22 cellular contexts compared by ENCODE assay signal in the genomic region with DNA sequence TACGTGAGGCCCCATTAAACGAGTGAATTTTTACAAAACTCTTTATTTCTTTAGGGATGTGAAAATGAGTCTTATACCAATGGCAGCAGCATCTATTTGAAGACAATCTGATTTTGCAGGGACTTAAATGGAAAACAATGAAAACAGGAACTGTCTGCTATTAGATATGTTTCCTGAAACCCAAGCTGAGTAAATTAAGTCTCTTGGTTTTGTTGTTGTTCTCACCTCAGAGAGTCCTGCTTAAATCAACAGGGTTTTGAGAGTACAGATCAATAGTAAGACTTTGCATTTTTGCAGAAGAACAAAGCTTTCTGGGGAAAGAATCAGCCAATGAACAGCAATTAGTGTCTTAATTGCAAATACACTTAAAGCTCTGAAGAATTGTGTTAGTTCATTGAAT. TPM values are rescaled to one million over a fixed set of nuclear protein-coding genes. Genes with fewer than 3 reads are reported as not detected.
"Had no signal": no experiment of that assay in that cellular context is flagged by ENCODE, and none has a peak within 500 bp of the region (broad histone marks: within the 10 kb centered on the region; RNA-seq: fewer than 3 reads in every experiment).

No MANE protein-coding gene starts in this region.

- H3K9me3 ChIP-seq: body of pancreas, thoracic aorta, upper lobe of left lung had no signal

- H3K79me2 ChIP-seq: parathyroid adenoma had no signal

- ATAC-seq: activated CD8-positive, alpha-beta memory T cell treated with anti-CD3 and anti-CD28 coated beads, Interleukin-2, amount 10 ng/mL, durations not matched to agents 7 days and 5 days; body of pancreas; left lobe of liver; natural killer cell treated with Interleukin-12 subunit alpha and Interleukin-12 subunit beta and Interleukin-15 and Interleukin-18, amount 100 ng/mL, for 72 hours; sciatic nerve; stimulated activated effector memory CD8-positive, alpha-beta T cell treated with anti-CD3 and anti-CD28 coated beads, Interleukin-12 subunit alpha, Interleukin-12 subunit beta, amount 100 ng/mL, for 72 hours had no signal

- DNase-seq: activated CD4-positive, alpha-beta memory T cell treated with anti-CD3 and anti-CD28 coated beads, Interleukin-2, amount 10 ng/mL, durations not matched to agents 7 days and 5 days; activated CD8-positive, alpha-beta memory T cell treated with anti-CD3 and anti-CD28 coated beads, Interleukin-2, amount 10 ng/mL, durations not matched to agents 7 days and 5 days; activated naive CD4-positive, alpha-beta T cell treated with Interleukin-2 at 50 U/mL for 16 hours; activated naive CD8-positive, alpha-beta T cell treated with anti-CD3 and anti-CD28 coated beads, Interleukin-2, amount 10 ng/mL, durations not matched to agents 7 days and 5 days; amygdala; body of pancreas; caudate nucleus; endodermal cell; erythroblast; head of caudate nucleus; kidney; stimulated activated CD4-positive, alpha-beta T cell treated with anti-CD3 and anti-CD28 coated beads, Interleukin-4, amount 100 ng/mL, for 24 hours; upper lobe of left lung had no signal

- H2AFZ ChIP-seq: parathyroid adenoma had no signal

- H3K27me3 ChIP-seq: body of pancreas, upper lobe of left lung had no signal

- H3K9ac ChIP-seq: parathyroid adenoma had no signal

- H3K36me3 ChIP-seq: thoracic aorta, upper lobe of left lung had no signal

- H3K4me2 ChIP-seq: smooth muscle cell had no signal

- H3K4me3 ChIP-seq: body of pancreas, lung, smooth muscle cell, thoracic aorta, upper lobe of left lung had no signal

- H3K4me1 ChIP-seq: body of pancreas, parathyroid adenoma, upper lobe of left lung had no signal

RNA-seq across cellular contexts. Expression of gene LGR5, which starts 39.1 kb away (rescaled TPM):
- total RNA-seq: activated CD4-positive, alpha-beta memory T cell treated with anti-CD3 and anti-CD28 coated beads, Interleukin-2, amount 10 ng/mL, durations not matched to agents 7 days and 5 days; activated CD8-positive, alpha-beta memory T cell treated with anti-CD3 and anti-CD28 coated beads, Interleukin-2, amount 10 ng/mL, durations not matched to agents 7 days and 5 days; activated naive CD8-positive, alpha-beta T cell treated with anti-CD3 and anti-CD28 coated beads, Interleukin-2, amount 10 ng/mL, durations not matched to agents 7 days and 5 days; activated T-helper 2 cell treated with anti-CD3 and anti-CD28 coated beads, Interferon-gamma antibody, Interleukin-2, Interleukin-4, amounts not matched to agents 10 μg/mL and 5 μg/mL and 100 μg/mL, durations not matched to agents 14 hours and 24 hours and 36 hours; natural killer cell treated with Interleukin-12 subunit alpha and Interleukin-12 subunit beta and Interleukin-15 and Interleukin-18, amount 100 ng/mL, for 72 hours had no signal
